13 cellular contexts compared by ENCODE assay signal in the genomic region with DNA sequence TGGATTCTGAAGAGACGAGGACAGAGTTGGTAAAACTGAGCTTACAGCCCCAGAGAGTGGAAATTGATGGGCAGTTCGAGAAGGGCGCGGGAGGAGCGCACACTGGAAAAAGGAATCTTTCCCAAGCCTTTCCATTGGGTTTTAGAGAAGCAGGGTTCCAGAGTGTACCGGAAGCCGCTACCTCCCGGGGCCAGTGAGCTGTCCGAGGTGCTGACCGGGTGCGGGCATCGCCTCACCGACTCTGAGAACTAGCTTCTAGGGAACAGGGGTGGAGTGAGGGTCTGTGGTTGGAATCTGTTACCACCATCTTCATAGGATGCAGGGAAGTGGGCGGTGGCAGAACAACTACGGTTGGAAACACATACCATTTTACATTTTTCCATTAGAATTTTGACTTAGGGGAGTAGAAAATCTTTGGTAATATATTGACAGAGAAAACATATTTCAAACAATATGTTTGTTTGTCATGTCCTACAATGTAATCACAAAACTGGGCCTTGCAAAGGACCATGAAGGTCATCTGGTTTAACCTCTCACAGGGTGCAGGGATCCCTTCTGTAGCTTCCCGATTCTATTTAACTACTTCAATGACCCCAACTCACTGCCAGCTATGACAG. TPM values are rescaled to one million over a fixed set of nuclear protein-coding genes. Genes with fewer than 3 reads are reported as not detected.
DNase-seq lines count a peak whose midpoint lies in the region; ATAC-seq, FAIRE-seq and TF ChIP-seq lines count a peak whose summit lies in the region.
"Had no signal": no experiment of that assay in that cellular context is flagged by ENCODE, and none has a peak within 500 bp of the region (broad histone marks: within the 10 kb centered on the region; RNA-seq: fewer than 3 reads in every experiment).

No MANE protein-coding gene starts in this region.

- H3K9me3 Mint-ChIP-seq in activated naive CD8-positive, alpha-beta T cell treated with anti-CD3 and anti-CD28 coated beads for 36 hours = peaks cover 2% of the 10 kb centered on the region
- H3K9me3 Mint-ChIP-seq: IgD-negative memory B cell had no signal

- in situ Hi-C loops in GM23248 (cut with MboI) = no loop called here

- H3K4me1 Mint-ChIP-seq in activated naive CD8-positive, alpha-beta T cell treated with anti-CD3 and anti-CD28 coated beads for 36 hours = no peaks in the 10 kb centered on the region

- H3K27me3 Mint-ChIP-seq in activated naive CD8-positive, alpha-beta T cell treated with anti-CD3 and anti-CD28 coated beads for 36 hours = peaks cover 34% of the 10 kb centered on the region

- no peak overlapping the region for H3K27ac Mint-ChIP-seq in activated naive CD8-positive, alpha-beta T cell treated with anti-CD3 and anti-CD28 coated beads for 36 hours
- H3K27ac Mint-ChIP-seq: IgD-negative memory B cell had no signal

- no peaks in the 10 kb centered on the region for H3K9me3 ChIP-seq in A549
- no peaks in the 10 kb centered on the region for H3K9me3 ChIP-seq in GM23248 (ENCODE audit: low read depth)
- no peaks in the 10 kb centered on the region for H3K9me3 ChIP-seq in iPS DF 6.9 (ENCODE audit: control insufficient read depth, insufficient read depth, low read length)
- H3K9me3 ChIP-seq: gastroesophageal sphincter, tibial artery had no signal

- H4K20me1 ChIP-seq in GM23248 (ENCODE audit: insufficient read depth) = no peaks in the 10 kb centered on the region

- TF ChIP-seq CTCF in A549 (IDR thresholded peaks at IDR 0.05) = no peak

- H3K4me1 ChIP-seq in A549 (no peaks in the 10 kb centered on the region), GM23248 (ENCODE audit: insufficient read depth) (no peaks in the 10 kb centered on the region), iPS DF 6.9 (ENCODE audit: control insufficient read depth, insufficient read depth, low read length) (no peaks in the 10 kb centered on the region)
- H3K4me1 ChIP-seq: gastroesophageal sphincter, tibial artery had no signal

- H3K4me3 Mint-ChIP-seq in activated naive CD8-positive, alpha-beta T cell treated with anti-CD3 and anti-CD28 coated beads for 36 hours = no peak overlapping the region
- H3K4me3 Mint-ChIP-seq: IgD-negative memory B cell had no signal

- WGBS in A549 (ENCODE audit: missing lambda C conversion rate) = 35% methylated on average over 16 of the region's 16 CpGs
- WGBS in GM23248 (ENCODE audit: low coverage in 1 of 2, low lambda C conversion rate in 2 of 2, missing lambda C conversion rate in 2 of 2), 2 experiments = 16% methylated on average over 16 of the region's 16 CpGs
- WGBS in iPS DF 6.9 (ENCODE audit: insufficient coverage, insufficient read length) = no CpG with 5 or more reads among the region's 16 CpGs

- no peak overlapping the region for H3K27ac ChIP-seq in A549
- no peak overlapping the region for H3K27ac ChIP-seq in GM23248
- H3K27ac ChIP-seq in iPS DF 6.9 (ENCODE audit: low read length) = no peak overlapping the region
- H3K27ac ChIP-seq: gastroesophageal sphincter, tibial artery, VCaP had no signal

- peak in 1 of 2 experiments; percentile 62; a peak in 3 of 6 replicates for ATAC-seq in A549
- ATAC-seq: gastroesophageal sphincter had no signal

- CTCF ChIA-PET in A549 (lab: Yijun Ruan, JAX) = interaction anchor here (0.5 to 1.1 kb wide), 3 partner anchors 9 to 18 kb away, joined by 3 read pairs; no protein-coding TSS in a partner anchor

- H3K9ac ChIP-seq in GM23248 = no peak overlapping the region

- H3K4me2 ChIP-seq in A549 = no peak overlapping the region
- no peak overlapping the region for H3K4me2 ChIP-seq in GM23248 (ENCODE audit: unreplicated experiment)

- H2AFZ ChIP-seq in GM23248 = no peak overlapping the region

- POLR2A ChIA-PET in A549 (lab: Yijun Ruan, JAX) = interaction anchor here (0.6 kb wide), 1 partner anchor 90 kb away, joined by 3 read pairs; no protein-coding TSS in a partner anchor

- H3K4me3 ChIP-seq in A549 (no peak overlapping the region), GM23248 (no peak overlapping the region), iPS DF 6.9 (ENCODE audit: low read length) (no peak overlapping the region)
- H3K4me3 ChIP-seq: gastroesophageal sphincter, tibial artery had no signal

- no peaks in the 10 kb centered on the region for H3F3A ChIP-seq in GM23248 (ENCODE audit: insufficient read depth)

- H3K79me2 ChIP-seq in GM23248 (ENCODE audit: insufficient read depth) = no peaks in the 10 kb centered on the region

- FAIRE-seq in A549 (lab: Jason Lieb, UNC) = no peak

- no peak for TF ChIP-seq POLR2A in A549 (IDR thresholded peaks at IDR 0.05; ENCODE audit: low read length)

- no peaks in the 10 kb centered on the region for H3K36me3 Mint-ChIP-seq in activated naive CD8-positive, alpha-beta T cell treated with anti-CD3 and anti-CD28 coated beads for 36 hours
- H3K36me3 Mint-ChIP-seq: IgD-negative memory B cell had no signal

- TF ChIP-seq EP300 in A549 (IDR thresholded peaks at IDR 0.05) = no peak

- no peak for DNase-seq in A549 (ENCODE audit: low read depth in 1 of 2, low spot score in 1 of 2)
- DNase-seq in GM23248 = peak; percentile 19
- DNase-seq in activated naive CD8-positive, alpha-beta T cell treated with anti-CD3 and anti-CD28 coated beads for 36 hours = peak; percentile 6
- peak; percentile 29 for DNase-seq in iPS DF 6.9 (ENCODE audit: low read depth, low spot score)
- DNase-seq in LoVo (ENCODE audit: low spot score) = no peak
- no peak for DNase-seq in NCI-H1105 treated with DMSO at 0.1 percent for 48 hours (lab: John Stamatoyannopoulos, UW)
- DNase-seq in epidermal melanocyte (ENCODE audit: insufficient read length, low spot score) = no peak
- DNase-seq in NCI-H1092 (lab: John Stamatoyannopoulos, UW) = no peak
- DNase-seq: NCI-H774, tibial artery had no signal

- no peak for TF ChIP-seq RAD21 in A549 (conservative IDR thresholded peaks at IDR 0.05 in 1 of 2, IDR thresholded peaks at IDR 0.05 in 1 of 2)

- H3K36me3 ChIP-seq in GM23248 (ENCODE audit: low read depth) (no peaks in the 10 kb centered on the region), iPS DF 6.9 (ENCODE audit: control insufficient read depth, insufficient read depth, low read length) (no peaks in the 10 kb centered on the region)
- H3K36me3 ChIP-seq: gastroesophageal sphincter, tibial artery had no signal

- no peaks in the 10 kb centered on the region for H3K9me2 ChIP-seq in GM23248 (ENCODE audit: insufficient read depth)

- H3K27me3 ChIP-seq in GM23248 (replicated peaks; ENCODE audit: insufficient read depth) (0 out of 2 replicates have a peak, but pooled peaks cover 6% of the 10 kb centered on the region), iPS DF 6.9 (ENCODE audit: control insufficient read depth, insufficient read depth, low read length) (0 out of 2 replicates have a peak, but pooled peaks cover 1% of the 10 kb centered on the region)

TF ChIP-seq in A549, 52 proteins besides CTCF, POLR2A, EP300 and RAD21:
- TF ChIP-seq, protein P1, sequence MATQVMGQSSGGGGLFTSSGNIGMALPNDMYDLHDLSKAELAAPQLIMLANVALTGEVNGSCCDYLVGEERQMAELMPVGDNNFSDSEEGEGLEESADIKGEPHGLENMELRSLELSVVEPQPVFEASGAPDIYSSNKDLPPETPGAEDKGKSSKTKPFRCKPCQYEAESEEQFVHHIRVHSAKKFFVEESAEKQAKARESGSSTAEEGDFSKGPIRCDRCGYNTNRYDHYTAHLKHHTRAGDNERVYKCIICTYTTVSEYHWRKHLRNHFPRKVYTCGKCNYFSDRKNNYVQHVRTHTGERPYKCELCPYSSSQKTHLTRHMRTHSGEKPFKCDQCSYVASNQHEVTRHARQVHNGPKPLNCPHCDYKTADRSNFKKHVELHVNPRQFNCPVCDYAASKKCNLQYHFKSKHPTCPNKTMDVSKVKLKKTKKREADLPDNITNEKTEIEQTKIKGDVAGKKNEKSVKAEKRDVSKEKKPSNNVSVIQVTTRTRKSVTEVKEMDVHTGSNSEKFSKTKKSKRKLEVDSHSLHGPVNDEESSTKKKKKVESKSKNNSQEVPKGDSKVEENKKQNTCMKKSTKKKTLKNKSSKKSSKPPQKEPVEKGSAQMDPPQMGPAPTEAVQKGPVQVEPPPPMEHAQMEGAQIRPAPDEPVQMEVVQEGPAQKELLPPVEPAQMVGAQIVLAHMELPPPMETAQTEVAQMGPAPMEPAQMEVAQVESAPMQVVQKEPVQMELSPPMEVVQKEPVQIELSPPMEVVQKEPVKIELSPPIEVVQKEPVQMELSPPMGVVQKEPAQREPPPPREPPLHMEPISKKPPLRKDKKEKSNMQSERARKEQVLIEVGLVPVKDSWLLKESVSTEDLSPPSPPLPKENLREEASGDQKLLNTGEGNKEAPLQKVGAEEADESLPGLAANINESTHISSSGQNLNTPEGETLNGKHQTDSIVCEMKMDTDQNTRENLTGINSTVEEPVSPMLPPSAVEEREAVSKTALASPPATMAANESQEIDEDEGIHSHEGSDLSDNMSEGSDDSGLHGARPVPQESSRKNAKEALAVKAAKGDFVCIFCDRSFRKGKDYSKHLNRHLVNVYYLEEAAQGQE (IDR thresholded peaks at IDR 0.05) = peak; percentile 84
- TF ChIP-seq SMC3 (IDR thresholded peaks at IDR 0.05) = no peak

RNA-seq across cellular contexts. Expression of gene NMS, which starts 0.7 kb away (rescaled TPM):
- polyA plus RNA-seq in A549 (2011; rRNA removed) (not detected in 2 replicates), A549 (2017; fragmentation: RNase III; extraction: RNeasy Plus Mini Kit Qiagen cat#74134 plus additional on column Dnase treatment) (not detected in 3 replicates), GM23248 (2016; fragmentation: Nextera tagmentation; extraction: Ambion mirVana) (not detected in 2 replicates)
- not detected in 2 replicates for polyA plus RNA-seq in A549 (2012; cell fraction: cytosol; rRNA removed)
- not detected in 2 replicates for polyA plus RNA-seq in A549 (2012; cell fraction: nucleus; rRNA removed)
- not detected in 2 replicates for polyA minus RNA-seq in A549 (2011; rRNA and poly(A)+ RNA removed)
- not detected in 2 replicates for total RNA-seq in GM23248 (2014; rRNA removed; shearing (Covaris generic))
- not detected for total RNA-seq in activated naive CD8-positive, alpha-beta T cell treated with anti-CD3 and anti-CD28 coated beads for 36 hours
- total RNA-seq: gastroesophageal sphincter had no signal
- polyA plus RNA-seq: IgD-negative memory B cell had no signal

RNA-seq across cellular contexts. Expression of gene CHST10, which starts 53.5 kb away (rescaled TPM):
- polyA plus RNA-seq in A549 (2011; rRNA removed) (24.0 and 29.5 TPM in 2 replicates), A549 (2017; fragmentation: RNase III; extraction: RNeasy Plus Mini Kit Qiagen cat#74134 plus additional on column Dnase treatment) (15.1 to 17.1 TPM (median 16.6 TPM) in 3 replicates), GM23248 (2016; fragmentation: Nextera tagmentation; extraction: Ambion mirVana) (4.7 and 5.2 TPM in 2 replicates)
- 13.4 and 17.8 TPM in 2 replicates for polyA plus RNA-seq in A549 (2012; cell fraction: cytosol; rRNA removed)
- 17.7 and 22.6 TPM in 2 replicates for polyA plus RNA-seq in A549 (2012; cell fraction: nucleus; rRNA removed)
- polyA minus RNA-seq in A549 (2011; rRNA and poly(A)+ RNA removed) = 28.1 and 35.4 TPM in 2 replicates
- total RNA-seq in GM23248 (2014; rRNA removed; shearing (Covaris generic)) = 6.2 and 12.9 TPM in 2 replicates
- total RNA-seq in activated naive CD8-positive, alpha-beta T cell treated with anti-CD3 and anti-CD28 coated beads for 36 hours = 10 to 100 TPM; 13.4 to 14.7 TPM

Comparison
In these comparisons a context has a peak if more than half of its experiments do, and no peak if none do; other contexts are left out.
1. DNase-seq: peak in GM23248 (single experiment), activated naive CD8-positive, alpha-beta T cell treated with anti-CD3 and anti-CD28 coated beads for 36 hours (single experiment) and iPS DF 6.9 (single experiment); none in A549 (0 of 2), LoVo (single experiment), NCI-H1105 treated with DMSO at 0.1 percent for 48 hours (single experiment), epidermal melanocyte (single experiment) and NCI-H1092 (single experiment).